In the genomic region with DNA sequence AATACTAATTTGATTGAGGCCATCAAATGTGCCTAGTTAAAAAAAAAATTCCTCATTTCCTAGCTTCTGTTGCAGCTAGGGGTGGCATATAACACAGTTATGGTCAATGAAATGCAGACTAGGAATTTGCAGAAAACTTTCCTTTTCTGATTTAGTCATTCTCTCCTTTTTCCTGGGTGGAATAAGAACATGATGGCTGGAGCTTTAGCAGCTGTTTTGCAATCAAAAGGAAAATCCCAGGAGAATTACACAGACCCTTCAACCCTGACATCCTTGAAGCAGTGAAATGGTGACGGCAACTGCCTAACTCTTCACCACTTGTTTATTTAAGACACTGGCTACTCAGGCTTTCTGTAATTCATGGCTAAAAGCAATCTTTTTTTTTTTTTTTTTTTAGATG, we compare ENCODE assay signal across 34 cellular contexts. TPM values are rescaled to one million over a fixed set of nuclear protein-coding genes. Genes with fewer than 3 reads are reported as not detected.
"Had no signal": no experiment of that assay in that cellular context is flagged by ENCODE, and none has a peak within 500 bp of the region (broad histone marks: within the 10 kb centered on the region; RNA-seq: fewer than 3 reads in every experiment).

No MANE protein-coding gene starts in this region.

- H3K4me1 ChIP-seq: ascending aorta, breast epithelium, colonic mucosa, foreskin keratinocyte, gastrocnemius medialis, heart left ventricle had no signal

- DNase-seq: activated B cell treated with CpG ODN at 0.5 μM for 24 hours; activated CD4-positive, alpha-beta memory T cell treated with anti-CD3 and anti-CD28 coated beads for 36 hours; activated CD4-positive, alpha-beta T cell treated with anti-CD3 and anti-CD28 coated beads for 36 hours; activated CD8-positive, alpha-beta memory T cell treated with anti-CD3 and anti-CD28 coated beads, Interleukin-2, amount 10 ng/mL, durations not matched to agents 7 days and 5 days; activated CD8-positive, alpha-beta memory T cell treated with anti-CD3 and anti-CD28 coated beads, Interleukin-2, amount 50 U/mL, for 4 hours; activated CD8-positive, alpha-beta T cell treated with anti-CD3 and anti-CD28 coated beads, Interleukin-2, amount 10 ng/mL, durations not matched to agents 7 days and 5 days; activated gamma-delta T cell; activated naive CD4-positive, alpha-beta T cell; activated naive CD4-positive, alpha-beta T cell treated with anti-CD3 and anti-CD28 coated beads, Interleukin-2, amount 10 ng/mL, durations not matched to agents 7 days and 5 days; activated naive CD8-positive, alpha-beta T cell treated with anti-CD3 and anti-CD28 coated beads, Interleukin-2, amount 10 ng/mL, durations not matched to agents 7 days and 5 days; activated T-cell treated with anti-CD3 and anti-CD28 coated beads, Interleukin-2, amount 50 U/mL, for 1 hour; activated T-cell treated with anti-CD3 and anti-CD28 coated beads, Interleukin-2, amount 50 U/mL, for 48 hours; central memory CD4-positive, alpha-beta T cell; cerebellar nuclear complex; colonic mucosa; effector memory CD4-positive, alpha-beta T cell; gastrocnemius medialis; T-helper 2 cell had no signal

- H3K27ac ChIP-seq: ascending aorta, breast epithelium, cardiac muscle cell, colonic mucosa, foreskin keratinocyte, gastrocnemius medialis, heart left ventricle, VCaP had no signal

- H3K27me3 ChIP-seq: ascending aorta, cardiac muscle cell, colonic mucosa had no signal

- H3K4me1 Mint-ChIP-seq: activated B cell treated with CpG ODN at 0.5 μM for 24 hours; activated CD4-positive, alpha-beta T cell treated with anti-CD3 and anti-CD28 coated beads, Interleukin-2, amount 10 ng/mL, durations not matched to agents 24 days and 14 days; activated CD8-positive, alpha-beta memory T cell treated with anti-CD3 and anti-CD28 coated beads, Interleukin-2, amount 10 ng/mL, durations not matched to agents 7 days and 5 days; activated naive CD4-positive, alpha-beta T cell treated with anti-CD3 and anti-CD28 coated beads, Interleukin-2, amount 10 ng/mL, durations not matched to agents 7 days and 5 days; activated naive CD8-positive, alpha-beta T cell treated with anti-CD3 and anti-CD28 coated beads, Interleukin-2, amount 10 ng/mL, durations not matched to agents 7 days and 5 days; endodermal cell had no signal

- H3K9me3 ChIP-seq: ascending aorta, colonic mucosa, gastrocnemius medialis had no signal

- H3K9me3 Mint-ChIP-seq: activated CD4-positive, alpha-beta T cell treated with anti-CD3 and anti-CD28 coated beads, Interleukin-2, amount 10 ng/mL, durations not matched to agents 24 days and 14 days; activated naive CD4-positive, alpha-beta T cell treated with anti-CD3 and anti-CD28 coated beads, Interleukin-2, amount 10 ng/mL, durations not matched to agents 7 days and 5 days; activated naive CD4-positive, alpha-beta T cell treated with anti-CD3 and anti-CD28 coated beads, Interleukin-2, amount 50 U/mL, for 72 hours; activated naive CD8-positive, alpha-beta T cell treated with anti-CD3 and anti-CD28 coated beads, Interleukin-2, amount 10 ng/mL, durations not matched to agents 7 days and 5 days; activated T-helper 1 cell treated with anti-CD3 and anti-CD28 coated beads, Interleukin-12 subunit alpha, Interleukin-12 subunit beta, Interleukin-2, Interleukin-4 antibody, amounts not matched to agents 30 ng/mL and 10 ng/mL and 1 ng/mL, durations not matched to agents 14 hours and 24 hours and 36 hours had no signal

- H3K36me3 ChIP-seq: ascending aorta, breast epithelium, cardiac muscle cell, colonic mucosa, gastrocnemius medialis, heart left ventricle had no signal

- ATAC-seq: activated CD4-positive, alpha-beta T cell treated with anti-CD3 and anti-CD28 coated beads for 36 hours; activated CD4-positive, CD25-positive, alpha-beta regulatory T cell treated with anti-CD3 and anti-CD28 coated beads, Interleukin-2, amount 50 U/mL, for 24 hours; activated CD8-positive, alpha-beta memory T cell treated with anti-CD3 and anti-CD28 coated beads, Interleukin-2, amount 10 ng/mL, durations not matched to agents 7 days and 5 days; activated CD8-positive, alpha-beta T cell treated with anti-CD3 and anti-CD28 coated beads, Interleukin-2, amount 10 ng/mL, durations not matched to agents 7 days and 5 days; activated naive CD4-positive, alpha-beta T cell treated with anti-CD3 and anti-CD28 coated beads, Interleukin-2, amount 50 U/mL, for 72 hours; esophagus mucosa; gastrocnemius medialis had no signal

- H3K27me3 Mint-ChIP-seq: brain had no signal

- H3K4me3 Mint-ChIP-seq: activated B cell treated with CpG ODN at 0.5 μM for 24 hours; activated CD4-positive, alpha-beta memory T cell treated with anti-CD3 and anti-CD28 coated beads for 36 hours; activated CD4-positive, alpha-beta T cell treated with anti-CD3 and anti-CD28 coated beads for 36 hours; activated CD4-positive, alpha-beta T cell treated with anti-CD3 and anti-CD28 coated beads, Interleukin-2, amount 10 ng/mL, durations not matched to agents 24 days and 14 days; activated CD8-positive, alpha-beta memory T cell treated with anti-CD3 and anti-CD28 coated beads, Interleukin-2, amount 10 ng/mL, durations not matched to agents 7 days and 5 days; activated CD8-positive, alpha-beta T cell treated with anti-CD3 and anti-CD28 coated beads, Interleukin-2, amount 10 ng/mL, durations not matched to agents 7 days and 5 days; activated naive CD4-positive, alpha-beta T cell treated with anti-CD3 and anti-CD28 coated beads, Interleukin-2, amount 10 ng/mL, durations not matched to agents 7 days and 5 days; activated naive CD8-positive, alpha-beta T cell treated with anti-CD3 and anti-CD28 coated beads, Interleukin-2, amount 10 ng/mL, durations not matched to agents 7 days and 5 days; activated T-helper 1 cell treated with anti-CD3 and anti-CD28 coated beads, Interleukin-12 subunit alpha, Interleukin-12 subunit beta, Interleukin-2, Interleukin-4 antibody, amounts not matched to agents 30 ng/mL and 10 ng/mL and 1 ng/mL, durations not matched to agents 14 hours and 24 hours and 36 hours; endodermal cell had no signal

- H3K4me3 ChIP-seq: ascending aorta, breast epithelium, cardiac muscle cell, colonic mucosa, gastrocnemius medialis, heart left ventricle had no signal

- H3K27ac Mint-ChIP-seq: activated B cell treated with CpG ODN at 0.5 μM for 24 hours; activated CD4-positive, alpha-beta memory T cell treated with anti-CD3 and anti-CD28 coated beads for 36 hours; activated CD4-positive, alpha-beta T cell treated with anti-CD3 and anti-CD28 coated beads for 36 hours; activated CD4-positive, alpha-beta T cell treated with anti-CD3 and anti-CD28 coated beads, Interleukin-2, amount 10 ng/mL, durations not matched to agents 24 days and 14 days; activated CD8-positive, alpha-beta memory T cell treated with anti-CD3 and anti-CD28 coated beads, Interleukin-2, amount 10 ng/mL, durations not matched to agents 7 days and 5 days; activated CD8-positive, alpha-beta T cell treated with anti-CD3 and anti-CD28 coated beads, Interleukin-2, amount 10 ng/mL, durations not matched to agents 7 days and 5 days; activated naive CD4-positive, alpha-beta T cell treated with anti-CD3 and anti-CD28 coated beads, Interleukin-2, amount 10 ng/mL, durations not matched to agents 7 days and 5 days; activated naive CD4-positive, alpha-beta T cell treated with anti-CD3 and anti-CD28 coated beads, Interleukin-2, amount 50 U/mL, for 72 hours; activated naive CD8-positive, alpha-beta T cell treated with anti-CD3 and anti-CD28 coated beads, Interleukin-2, amount 10 ng/mL, durations not matched to agents 7 days and 5 days; activated T-helper 1 cell treated with anti-CD3 and anti-CD28 coated beads, Interleukin-12 subunit alpha, Interleukin-12 subunit beta, Interleukin-2, Interleukin-4 antibody, amounts not matched to agents 30 ng/mL and 10 ng/mL and 1 ng/mL, durations not matched to agents 14 hours and 24 hours and 36 hours; endodermal cell had no signal

- H3K36me3 Mint-ChIP-seq: activated CD4-positive, alpha-beta memory T cell treated with anti-CD3 and anti-CD28 coated beads for 36 hours; activated CD8-positive, alpha-beta memory T cell treated with anti-CD3 and anti-CD28 coated beads, Interleukin-2, amount 10 ng/mL, durations not matched to agents 7 days and 5 days; activated naive CD4-positive, alpha-beta T cell treated with anti-CD3 and anti-CD28 coated beads, Interleukin-2, amount 10 ng/mL, durations not matched to agents 7 days and 5 days; activated naive CD4-positive, alpha-beta T cell treated with anti-CD3 and anti-CD28 coated beads, Interleukin-2, amount 50 U/mL, for 72 hours; activated naive CD8-positive, alpha-beta T cell treated with anti-CD3 and anti-CD28 coated beads, Interleukin-2, amount 10 ng/mL, durations not matched to agents 7 days and 5 days; brain had no signal

RNA-seq across cellular contexts. Expression of a gene that starts 23.1 kb away (rescaled TPM):
- total RNA-seq: activated B cell treated with CpG ODN at 0.5 μM for 24 hours; activated CD4-positive, alpha-beta memory T cell treated with anti-CD3 and anti-CD28 coated beads for 36 hours; activated CD4-positive, alpha-beta T cell treated with anti-CD3 and anti-CD28 coated beads for 36 hours; activated CD4-positive, alpha-beta T cell treated with anti-CD3 and anti-CD28 coated beads, Interleukin-2, amount 10 ng/mL, durations not matched to agents 24 days and 14 days; activated CD8-positive, alpha-beta memory T cell treated with anti-CD3 and anti-CD28 coated beads, Interleukin-2, amount 10 ng/mL, durations not matched to agents 7 days and 5 days; activated CD8-positive, alpha-beta T cell treated with anti-CD3 and anti-CD28 coated beads, Interleukin-2, amount 10 ng/mL, durations not matched to agents 7 days and 5 days; activated naive CD8-positive, alpha-beta T cell treated with anti-CD3 and anti-CD28 coated beads, Interleukin-2, amount 10 ng/mL, durations not matched to agents 7 days and 5 days; activated T-helper 1 cell treated with anti-CD3 and anti-CD28 coated beads, Interleukin-12 subunit alpha, Interleukin-12 subunit beta, Interleukin-2, Interleukin-4 antibody, amounts not matched to agents 30 ng/mL and 10 ng/mL and 1 ng/mL, durations not matched to agents 14 hours and 24 hours and 36 hours; dermis microvascular lymphatic vessel endothelial cell; epithelial cell of proximal tubule; foreskin keratinocyte; T-helper 1 cell treated with Interleukin-12 subunit alpha and Interleukin-12 subunit beta and Interleukin-4 antibody, amounts not matched to agents 30 ng/mL and 1 ng/mL, for 36 hours had no signal
- polyA plus RNA-seq: foreskin keratinocyte had no signal
